Comparison of ENCODE assay signal across 22 cellular contexts in genomic region chr16:73671102-73671501, GRCh38.
"Had no signal": no experiment of that assay in that cellular context is flagged by ENCODE, and none has a peak within 500 bp of the region (broad histone marks: within the 10 kb centered on the region; RNA-seq: fewer than 3 reads in every experiment).

No MANE protein-coding gene starts in this region.

- H3K4me3 ChIP-seq: left ventricle myocardium inferior, psoas muscle, right lobe of liver, testis, upper lobe of right lung had no signal

- ATAC-seq: foreskin keratinocyte, psoas muscle, right lobe of liver, T-cell, upper lobe of right lung had no signal

- H3K36me3 ChIP-seq: left ventricle myocardium inferior, right lobe of liver, upper lobe of right lung had no signal

- DNase-seq: activated B cell treated with CpG ODN at 0.5 μM for 24 hours; activated CD4-positive, alpha-beta memory T cell treated with anti-CD3 and anti-CD28 coated beads for 36 hours; activated CD4-positive, alpha-beta T cell treated with anti-CD3 and anti-CD28 coated beads for 4 hours; activated naive CD4-positive, alpha-beta T cell; activated naive CD8-positive, alpha-beta T cell treated with anti-CD3 and anti-CD28 coated beads for 36 hours; amniotic stem cell; foreskin keratinocyte; glutamatergic neuron; immature natural killer cell; kidney glomerular epithelial cell; left ventricle myocardium inferior; mammary epithelial cell; midbrain; nephron progenitor cell; psoas muscle; right lobe of liver; small intestine; stimulated activated CD4-positive, alpha-beta T cell treated with anti-CD3 and anti-CD28 coated beads, Interleukin-15, amount 100 ng/mL, for 24 hours; stimulated activated CD4-positive, alpha-beta T cell treated with anti-CD3 and anti-CD28 coated beads, Interleukin-2, amount 100 ng/mL, for 48 hours; T-cell; testis; upper lobe of right lung had no signal

- H3K9me3 ChIP-seq: right lobe of liver, testis, upper lobe of right lung had no signal

- H3K27ac ChIP-seq: foreskin keratinocyte, left ventricle myocardium inferior, psoas muscle, right lobe of liver, testis, upper lobe of right lung had no signal

- H3K27me3 ChIP-seq: foreskin keratinocyte, right lobe of liver, testis, upper lobe of right lung had no signal

- H3K4me1 ChIP-seq: foreskin keratinocyte, left ventricle myocardium inferior, psoas muscle, right lobe of liver, testis, upper lobe of right lung had no signal
